Comparison of ENCODE assay signal across 9 cellular contexts in the genomic region with DNA sequence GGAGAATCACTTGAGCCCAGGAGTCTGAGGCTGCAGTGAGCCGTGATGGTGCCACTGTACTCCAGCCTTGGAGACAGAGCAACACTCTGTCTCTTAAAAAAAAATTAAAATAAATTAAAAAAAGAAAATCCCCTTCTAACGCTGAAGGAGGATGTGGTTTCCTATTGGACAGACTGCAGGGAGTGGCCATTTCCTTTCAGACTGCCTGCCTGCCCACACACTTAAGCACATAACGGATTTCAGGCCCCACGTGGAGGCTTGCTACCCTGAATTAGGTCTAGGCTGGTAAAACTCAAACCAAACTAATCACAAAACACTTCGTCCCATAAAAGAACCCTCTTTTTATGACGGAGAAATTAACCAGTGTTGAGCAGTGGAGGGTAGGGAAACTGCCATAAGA. TPM values are rescaled to one million over a fixed set of nuclear protein-coding genes. Genes with fewer than 3 reads are reported as not detected.
DNase-seq lines count a peak whose midpoint lies in the region; ATAC-seq lines count a peak whose summit lies in the region.
"Had no signal": no experiment of that assay in that cellular context is flagged by ENCODE, and none has a peak within 500 bp of the region (broad histone marks: within the 10 kb centered on the region; RNA-seq: fewer than 3 reads in every experiment).

No MANE protein-coding gene starts in this region.

- peak; percentile 26 for DNase-seq in Daoy (ENCODE audit: low read depth)
- peak; percentile 21 for DNase-seq in activated effector memory CD4-positive, alpha-beta T cell treated with Interleukin-2 at 50 U/mL for 16 hours
- DNase-seq in ACHN, result no peak
- DNase-seq in GM19238 (ENCODE audit: insufficient read length, low spot score), result no peak
- DNase-seq in SW480 (ENCODE audit: low spot score), result no peak
- no peak for DNase-seq in NCI-H2029 (lab: John Stamatoyannopoulos, UW)
- DNase-seq: right lobe of liver had no signal

- in situ Hi-C loops in ACHN (cut with HindIII; ENCODE audit: low pct_ligation_motif_present, low pct_unique_long_range_greater_than_20kb, low sequenced_read_pairs), result no loop called here

- peak; percentile 80 for ATAC-seq in GM19395 (IDR thresholded peaks at IDR 0.05; ENCODE audit: unreplicated experiment)
- peak; percentile 88 for ATAC-seq in HG03378 (IDR thresholded peaks at IDR 0.05; ENCODE audit: unreplicated experiment)
- ATAC-seq: right lobe of liver had no signal

RNA-seq across cellular contexts. Expression of gene GATA3, which starts 34.0 kb away (rescaled TPM):
- 0.51 and 1.4 TPM in 2 replicates for total RNA-seq in Daoy (2014; rRNA removed; shearing (Covaris generic))

Comparison
In these comparisons a context has a peak if more than half of its experiments do, and no peak if none do; other contexts are left out.
1. DNase-seq: peak in Daoy (single experiment) and activated effector memory CD4-positive, alpha-beta T cell treated with Interleukin-2 at 50 U/mL for 16 hours (single experiment); none in ACHN (single experiment), GM19238 (single experiment), SW480 (single experiment) and NCI-H2029 (single experiment).